In genomic region chr10:43128958-43129706, GRCh38 we compare ENCODE assay signal across 9 cellular contexts. TPM values are rescaled to one million over a fixed set of nuclear protein-coding genes. Genes with fewer than 3 reads are reported as not detected.
DNase-seq lines count a peak whose midpoint lies in the region; ATAC-seq, FAIRE-seq and TF ChIP-seq lines count a peak whose summit lies in the region.
"Had no signal": no experiment of that assay in that cellular context is flagged by ENCODE, and none has a peak within 500 bp of the region (broad histone marks: within the 10 kb centered on the region; RNA-seq: fewer than 3 reads in every experiment).

No MANE protein-coding gene starts in this region.

- no peaks in the 10 kb centered on the region for H3K36me3 Mint-ChIP-seq in activated CD8-positive, alpha-beta T cell treated with anti-CD3 and anti-CD28 coated beads for 36 hours (ENCODE audit: low read depth)

- H3K4me1 Mint-ChIP-seq in activated CD8-positive, alpha-beta T cell treated with anti-CD3 and anti-CD28 coated beads for 36 hours (ENCODE audit: low read depth), result peaks cover 27% of the 10 kb centered on the region

- no peaks in the 10 kb centered on the region for H3K9me3 ChIP-seq in keratinocyte (ENCODE audit: control insufficient read depth, low read depth, low read length)
- no peaks in the 10 kb centered on the region for H3K9me3 ChIP-seq in sigmoid colon

- intact Hi-C loops in activated CD8-positive, alpha-beta T cell treated with anti-CD3 and anti-CD28 coated beads for 36 hours (cut with micrococcal nuclease), result no loop called here
- intact Hi-C loops in sigmoid colon (cut with DNase I), result no loop called here

- ATAC-seq in GM21381 (IDR thresholded peaks at IDR 0.05; ENCODE audit: unreplicated experiment), result peak; percentile 52
- ATAC-seq in HG03565 (IDR thresholded peaks at IDR 0.05; ENCODE audit: unreplicated experiment), result peak; percentile 67
- ATAC-seq in activated CD8-positive, alpha-beta T cell treated with anti-CD3 and anti-CD28 coated beads for 36 hours, result peak; percentile 89

- H3K4me1 ChIP-seq in keratinocyte (ENCODE audit: control insufficient read depth, extremely low read depth, insufficient read depth, low read length) (peaks cover 27% of the 10 kb centered on the region), sigmoid colon (no peaks in the 10 kb centered on the region)
- H3K4me1 ChIP-seq: parathyroid adenoma had no signal

- peak overlapping the region; percentile 76 for H2AFZ ChIP-seq in keratinocyte (ENCODE audit: control insufficient read depth, low read length)
- H2AFZ ChIP-seq: parathyroid adenoma had no signal

- no peak overlapping the region for H3K4me3 Mint-ChIP-seq in activated CD8-positive, alpha-beta T cell treated with anti-CD3 and anti-CD28 coated beads for 36 hours

- DNase-seq in GDM1 (lab: John Stamatoyannopoulos, UW) (peak; percentile 74), keratinocyte (ENCODE audit: low read depth, low spot score) (peak; percentile 54), mesenteric fat pad (ENCODE audit: low spot score) (no peak), sigmoid colon (no peak), NCI-H2196 (lab: John Stamatoyannopoulos, UW; ENCODE audit: unreplicated experiment) (no peak)
- peak; percentile 63 for DNase-seq in activated CD8-positive, alpha-beta T cell treated with anti-CD3 and anti-CD28 coated beads for 36 hours

- H3K79me2 ChIP-seq in keratinocyte (ENCODE audit: control insufficient read depth, insufficient read depth, low read length), result no peaks in the 10 kb centered on the region
- H3K79me2 ChIP-seq: parathyroid adenoma had no signal

- POLR2A ChIA-PET in activated CD8-positive, alpha-beta T cell treated with anti-CD3 and anti-CD28 coated beads for 36 hours (lab: Charles Lee), result interaction anchor here (1.2 to 5.5 kb wide), 2 partner anchors 9 to 11 kb away, joined by 9 to 34 read pairs; partner anchors contain the start of gene CSGALNACT2

- H3K4me2 ChIP-seq in keratinocyte (ENCODE audit: control insufficient read depth, extremely low read depth, insufficient read depth, low read depth, low read length), result peak overlapping the region; percentile 53

- H3K27ac ChIP-seq in keratinocyte (ENCODE audit: control insufficient read depth, insufficient read depth, low read length) (peak overlapping the region; percentile 60), sigmoid colon (peak overlapping the region in 1 of 4 donors; percentile 29)
- H3K27ac ChIP-seq: parathyroid adenoma had no signal

- peak overlapping the region; percentile 72 for H3K27ac Mint-ChIP-seq in activated CD8-positive, alpha-beta T cell treated with anti-CD3 and anti-CD28 coated beads for 36 hours

- H3K27me3 Mint-ChIP-seq in activated CD8-positive, alpha-beta T cell treated with anti-CD3 and anti-CD28 coated beads for 36 hours, result no peaks in the 10 kb centered on the region

- WGBS in sigmoid colon, 2 donors, result 77 to 89% methylated on average over 6 of the region's 6 CpGs

- dilution Hi-C loops in keratinocyte (cut with MboI; ENCODE audit: extremely low pct_ligation_motif_present, low sequenced_read_pairs), result no loop called here

- peak; percentile 90 for FAIRE-seq in keratinocyte (lab: Jason Lieb, UNC)

- no peaks in the 10 kb centered on the region for H3K9me1 ChIP-seq in keratinocyte (ENCODE audit: control insufficient read depth, extremely low read depth, insufficient read depth, low read length)

- no peaks in the 10 kb centered on the region for H3K9me3 Mint-ChIP-seq in activated CD8-positive, alpha-beta T cell treated with anti-CD3 and anti-CD28 coated beads for 36 hours

- H4K20me1 ChIP-seq in keratinocyte (ENCODE audit: control insufficient read depth, extremely low read depth, insufficient read depth, low read length), result no peaks in the 10 kb centered on the region

- H3K27me3 ChIP-seq in keratinocyte (ENCODE audit: control insufficient read depth, extremely low read depth, insufficient read depth, low read length), result no peaks in the 10 kb centered on the region
- no peaks in the 10 kb centered on the region for H3K27me3 ChIP-seq in sigmoid colon

- TF ChIP-seq EP300 in sigmoid colon (IDR thresholded peaks at IDR 0.05), result no peak

- no peak for TF ChIP-seq CTCF in activated CD8-positive, alpha-beta T cell treated with anti-CD3 and anti-CD28 coated beads for 36 hours (IDR thresholded peaks at IDR 0.05)
- TF ChIP-seq CTCF in keratinocyte (optimal IDR thresholded peaks at IDR 0.05 in 1 of 3, IDR thresholded peaks at IDR 0.05 in 1 of 3, conservative IDR thresholded peaks at IDR 0.05 in 1 of 3; ENCODE audit: extremely low read depth in 1 of 3, insufficient read depth in 2 of 3, low read length in 3 of 3) (no peak), sigmoid colon (IDR thresholded peaks at IDR 0.05) (no peak)

- TF ChIP-seq POLR2A in sigmoid colon (IDR thresholded peaks at IDR 0.05), result no peak

- H3K36me3 ChIP-seq in keratinocyte (ENCODE audit: control insufficient read depth in 2 of 2, extremely low read depth in 1 of 2, insufficient read depth in 2 of 2, low read length in 2 of 2) (no peaks in the 10 kb centered on the region), sigmoid colon (no peaks in the 10 kb centered on the region)

- CTCF ChIA-PET in activated CD8-positive, alpha-beta T cell treated with anti-CD3 and anti-CD28 coated beads for 36 hours (lab: Charles Lee), result interaction anchor here (0.9 to 1.6 kb wide), 4 partner anchors 9 to 73 kb away, joined by 3 to 4 read pairs (median 3); no protein-coding TSS in a partner anchor

- H3K9ac ChIP-seq in keratinocyte (ENCODE audit: control insufficient read depth, extremely low read depth, insufficient read depth, low read length), result peak overlapping the region; percentile 38
- H3K9ac ChIP-seq: parathyroid adenoma had no signal

- no peak overlapping the region for H3K4me3 ChIP-seq in keratinocyte (ENCODE audit: control insufficient read depth in 2 of 3, extremely low read depth in 1 of 3, insufficient read depth in 2 of 3, low read depth in 1 of 3, low read length in 3 of 3)
- no peak overlapping the region for H3K4me3 ChIP-seq in sigmoid colon

RNA-seq across cellular contexts. Expression of gene CSGALNACT2, which starts 9.1 kb away (rescaled TPM):
- 10 to 100 TPM; 15.3 to 15.5 TPM for total RNA-seq in activated CD8-positive, alpha-beta T cell treated with anti-CD3 and anti-CD28 coated beads for 36 hours
- 12.0 to 19.7 TPM (median 16.2 TPM) in 3 replicates for polyA plus RNA-seq in keratinocyte
- 15.8 TPM for polyA plus RNA-seq in keratinocyte (2011; ENCODE audit: low read depth)
- polyA plus RNA-seq in keratinocyte (2011; cell fraction: cytosol; rRNA removed), result 11.3 and 17.7 TPM in 2 replicates
- polyA plus RNA-seq in keratinocyte (2011; cell fraction: nucleus; rRNA removed), result 23.4 and 30.8 TPM in 2 replicates
- 10.6 and 12.4 TPM in 2 replicates for polyA plus RNA-seq in keratinocyte (2012; ENCODE audit: low replicate concordance)
- 5.7 to 13.6 TPM (median 7.1 TPM) in 3 replicates for polyA minus RNA-seq in keratinocyte
- polyA minus RNA-seq in keratinocyte (2011; cell fraction: cytosol; rRNA and poly(A)+ RNA removed), result 10.2 TPM
- 7.7 and 17.0 TPM in 2 replicates for polyA minus RNA-seq in keratinocyte (2011; cell fraction: nucleus; rRNA and poly(A)+ RNA removed)
- 31.0 TPM for total RNA-seq in mesenteric fat pad
- 10 to 100 TPM; 25.0 to 37.1 (median 30.9) TPM for total RNA-seq in sigmoid colon
- polyA plus RNA-seq in sigmoid colon, result 1 to 10 TPM; 3.2 to 6.9 (median 6.0) TPM

RNA-seq across cellular contexts. Expression of gene RET, which starts 52.3 kb away (rescaled TPM):
- under 1 TPM; 0.13 to 0.47 TPM for total RNA-seq in activated CD8-positive, alpha-beta T cell treated with anti-CD3 and anti-CD28 coated beads for 36 hours
- 0.21 to 0.63 TPM (median 0.41 TPM) in 3 replicates for polyA plus RNA-seq in keratinocyte
- polyA plus RNA-seq in keratinocyte (2011; ENCODE audit: low read depth), result 0.35 TPM
- 0.23 and 0.28 TPM in 2 replicates for polyA plus RNA-seq in keratinocyte (2011; cell fraction: cytosol; rRNA removed)
- 1.0 and 1.1 TPM in 2 replicates for polyA plus RNA-seq in keratinocyte (2011; cell fraction: nucleus; rRNA removed)
- polyA plus RNA-seq in keratinocyte (2012; ENCODE audit: low replicate concordance), result 0.31 and 0.94 TPM in 2 replicates
- 0.19 to 2.1 TPM (median 0.26 TPM) in 3 replicates for polyA minus RNA-seq in keratinocyte
- polyA minus RNA-seq in keratinocyte (2011; cell fraction: cytosol; rRNA and poly(A)+ RNA removed), result 2.1 TPM
- 0.47 and 1.2 TPM in 2 replicates for polyA minus RNA-seq in keratinocyte (2011; cell fraction: nucleus; rRNA and poly(A)+ RNA removed)
- total RNA-seq in mesenteric fat pad, result 0.64 TPM
- 1 to 10 TPM; 1.8 to 6.5 (median 4.6) TPM for total RNA-seq in sigmoid colon
- 1 to 10 TPM in 1 of 3 donors, not detected in 2; 3.4 TPM for polyA plus RNA-seq in sigmoid colon

Comparison
In these comparisons a context has a peak if more than half of its experiments do, and no peak if none do; other contexts are left out.
1. DNase-seq: peak in GDM1 (single experiment), activated CD8-positive, alpha-beta T cell treated with anti-CD3 and anti-CD28 coated beads for 36 hours (single experiment) and keratinocyte (single experiment); none in mesenteric fat pad (single experiment), sigmoid colon (single experiment) and NCI-H2196 (single experiment).
2. Peak in every context shown above with its lines, with median percentiles within 50 percentile points of each other: ATAC-seq.